8 cellular contexts compared by ENCODE assay signal in the genomic region with DNA sequence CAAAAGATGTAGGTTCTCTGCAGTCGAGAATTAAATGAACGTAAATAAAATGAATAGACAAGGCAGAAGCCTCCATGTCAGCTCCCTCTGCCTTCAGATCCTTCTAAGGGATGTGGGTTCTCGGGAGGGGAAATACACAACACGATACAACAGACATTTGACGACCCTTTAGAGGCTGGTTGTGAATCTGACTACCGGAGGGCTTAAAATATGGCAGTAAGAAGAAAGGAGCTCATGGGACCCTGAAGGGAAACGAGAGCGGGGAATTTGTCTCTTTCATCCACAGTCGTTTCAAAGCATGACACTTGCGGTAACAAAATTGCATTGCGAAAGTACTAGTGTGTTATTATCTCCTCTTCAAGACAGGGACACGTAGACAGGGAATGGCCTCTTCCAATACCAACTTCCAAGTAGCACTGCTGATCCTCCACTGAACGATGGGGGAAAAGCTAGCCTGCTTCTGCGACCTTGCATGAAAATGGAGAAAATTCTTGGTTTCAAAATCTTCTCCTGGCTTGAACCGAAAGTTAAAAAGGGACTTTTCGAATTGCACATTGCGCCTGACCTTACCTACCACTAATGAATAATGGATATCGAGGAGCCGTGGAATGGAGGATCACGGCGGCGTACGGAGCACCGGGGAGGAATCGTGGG. TPM values are rescaled to one million over a fixed set of nuclear protein-coding genes. Genes with fewer than 3 reads are reported as not detected.
A peak's percentile ranks its signal among the peaks of the same experiment; 100 is the strongest.
DNase-seq lines count a peak whose midpoint lies in the region; ATAC-seq and TF ChIP-seq lines count a peak whose summit lies in the region.

No MANE protein-coding gene starts in this region.

- H3K9me3 ChIP-seq in DOHH2 (ENCODE audit: control insufficient read depth, insufficient read depth, low read length), result no peaks in the 10 kb centered on the region
- H3K9me3 ChIP-seq in gastrocnemius medialis, result no peaks in the 10 kb centered on the region

- no peaks in the 10 kb centered on the region for H3F3A ChIP-seq in DOHH2 (ENCODE audit: control insufficient read depth, insufficient read depth)

- H3K4me2 ChIP-seq in DOHH2 (ENCODE audit: low read length), result peak overlapping the region; percentile 96

- CTCF ChIA-PET in activated CD8-positive, alpha-beta T cell treated with anti-CD3 and anti-CD28 coated beads for 36 hours (lab: Charles Lee), result interaction anchor here (0.7 to 1.8 kb wide), 9 partner anchors 8 to 414 kb away, joined by 3 to 10 read pairs (median 3); no protein-coding TSS in a partner anchor

- H3K79me2 ChIP-seq in DOHH2 (ENCODE audit: control insufficient read depth, low read length), result peaks cover 32% of the 10 kb centered on the region

- peak; percentile 1 for ATAC-seq in HG02973 (IDR thresholded peaks at IDR 0.05; ENCODE audit: unreplicated experiment)
- no peak for ATAC-seq in activated CD8-positive, alpha-beta T cell treated with anti-CD3 and anti-CD28 coated beads for 36 hours
- peak in 1 of 2 donors; percentile 0 for ATAC-seq in gastrocnemius medialis

- H3K9me3 Mint-ChIP-seq in activated CD8-positive, alpha-beta T cell treated with anti-CD3 and anti-CD28 coated beads for 36 hours, result no peaks in the 10 kb centered on the region

- H3K36me3 ChIP-seq in DOHH2 (ENCODE audit: control insufficient read depth, low read length) (no peaks in the 10 kb centered on the region), gastrocnemius medialis (no peaks in the 10 kb centered on the region)

- peak overlapping the region; percentile 79 for H3K4me3 ChIP-seq in DOHH2 (ENCODE audit: low read length)
- peak overlapping the region; percentile 65 to 99 (median 67) for H3K4me3 ChIP-seq in gastrocnemius medialis

- DNase-seq in activated CD8-positive, alpha-beta T cell treated with anti-CD3 and anti-CD28 coated beads for 36 hours, result peak; percentile 16
- DNase-seq in glomerular visceral epithelial cell (ENCODE audit: extremely low spot score) (peak; percentile 10), gastrocnemius medialis (no peak), hippocampal formation (lab: John Stamatoyannopoulos, UW) (no peak)
- no peak for DNase-seq in activated CD4-positive, CD25-positive, alpha-beta regulatory T cell (lab: John Stamatoyannopoulos, UW)
- DNase-seq in stimulated activated CD8-positive, alpha-beta memory T cell treated with anti-CD3 and anti-CD28 coated beads, Interleukin-4, amount 100 ng/mL, for 48 hours, result no peak

- no peaks in the 10 kb centered on the region for H3K9me2 ChIP-seq in DOHH2 (replicated peaks; ENCODE audit: control insufficient read depth, low read length)

- peaks cover 7% of the 10 kb centered on the region for H3K27me3 Mint-ChIP-seq in activated CD8-positive, alpha-beta T cell treated with anti-CD3 and anti-CD28 coated beads for 36 hours

- H3K27ac ChIP-seq in DOHH2 (ENCODE audit: low read depth, low read length) (no peak overlapping the region), gastrocnemius medialis (peak overlapping the region; percentile 80 to 90 (median 84))

- H3K36me3 Mint-ChIP-seq in activated CD8-positive, alpha-beta T cell treated with anti-CD3 and anti-CD28 coated beads for 36 hours (ENCODE audit: low read depth), result peaks cover 4% of the 10 kb centered on the region

- TF ChIP-seq POLR2A in gastrocnemius medialis (IDR thresholded peaks at IDR 0.05), result no peak

- TF ChIP-seq CTCF in DOHH2 (IDR thresholded peaks at IDR 0.05; ENCODE audit: low read depth, low read length, poor library complexity, severe bottlenecking) (no peak), gastrocnemius medialis (IDR thresholded peaks at IDR 0.05 in 4 of 5, conservative IDR thresholded peaks at IDR 0.05 in 1 of 5) (no peak)
- TF ChIP-seq CTCF in activated CD8-positive, alpha-beta T cell treated with anti-CD3 and anti-CD28 coated beads for 36 hours (IDR thresholded peaks at IDR 0.05), result no peak

- POLR2A ChIA-PET in activated CD8-positive, alpha-beta T cell treated with anti-CD3 and anti-CD28 coated beads for 36 hours (lab: Charles Lee), result interaction anchor here (0.7 to 2.5 kb wide), 22 partner anchors 9 to 312 kb away, joined by 3 to 11 read pairs (median 4); partner anchors contain the start of gene TMC8

- peak overlapping the region; percentile 85 for H3K4me3 Mint-ChIP-seq in activated CD8-positive, alpha-beta T cell treated with anti-CD3 and anti-CD28 coated beads for 36 hours

- H4K20me1 ChIP-seq in DOHH2 (ENCODE audit: control insufficient read depth, insufficient read depth, low read depth, low read length), result peaks cover 15% of the 10 kb centered on the region

- H3K27ac Mint-ChIP-seq in activated CD8-positive, alpha-beta T cell treated with anti-CD3 and anti-CD28 coated beads for 36 hours, result peak overlapping the region; percentile 90

- peaks cover 52% of the 10 kb centered on the region for H3K27me3 ChIP-seq in DOHH2 (ENCODE audit: control insufficient read depth, low read length)
- H3K27me3 ChIP-seq in gastrocnemius medialis, result no peaks in the 10 kb centered on the region

- intact Hi-C loops in activated CD8-positive, alpha-beta T cell treated with anti-CD3 and anti-CD28 coated beads for 36 hours (cut with micrococcal nuclease), result no loop called here
- intact Hi-C loops in gastrocnemius medialis (cut with DNase I; ENCODE audit: low total_unique reads), result loop anchor here (5.0 kb wide), 2 partner anchors 40 to 55 kb away; no protein-coding TSS in a partner anchor

- H3K4me1 Mint-ChIP-seq in activated CD8-positive, alpha-beta T cell treated with anti-CD3 and anti-CD28 coated beads for 36 hours (ENCODE audit: low read depth), result peaks cover 30% of the 10 kb centered on the region

- peaks cover 50% of the 10 kb centered on the region for H3K4me1 ChIP-seq in DOHH2 (ENCODE audit: control insufficient read depth, low read length)
- peaks cover 25 to 32% of the 10 kb centered on the region in 2 donors for H3K4me1 ChIP-seq in gastrocnemius medialis

- in situ Hi-C loops in gastrocnemius medialis (cut with MboI; ENCODE audit: low sequenced_read_pairs in 4 of 4), result no loop called here

RNA-seq across cellular contexts. Expression of gene TNRC6C, which starts 1.2 kb away (rescaled TPM):
- total RNA-seq in activated CD8-positive, alpha-beta T cell treated with anti-CD3 and anti-CD28 coated beads for 36 hours, result 10 to 100 TPM; 26.4 to 26.6 TPM
- total RNA-seq in gastrocnemius medialis, result 1 to 10 TPM; 4.7 to 9.0 (median 7.6) TPM

Comparison
In these comparisons a context has a peak if more than half of its experiments do, and no peak if none do; other contexts are left out.
1. DNase-seq: peak in activated CD8-positive, alpha-beta T cell treated with anti-CD3 and anti-CD28 coated beads for 36 hours (single experiment) and glomerular visceral epithelial cell (single experiment); none in gastrocnemius medialis (0 of 2), hippocampal formation (0 of 2), activated CD4-positive, CD25-positive, alpha-beta regulatory T cell (0 of 4) and stimulated activated CD8-positive, alpha-beta memory T cell treated with anti-CD3 and anti-CD28 coated beads, Interleukin-4, amount 100 ng/mL, for 48 hours (single experiment).